Comparison of ENCODE assay signal across 9 cellular contexts in genomic region chr20:60055740-60056139, GRCh38.
DNase-seq lines count a peak whose midpoint lies in the region; ATAC-seq and TF ChIP-seq lines count a peak whose summit lies in the region.
"Had no signal": no experiment of that assay in that cellular context is flagged by ENCODE, and none has a peak within 500 bp of the region (broad histone marks: within the 10 kb centered on the region; RNA-seq: fewer than 3 reads in every experiment).

No MANE protein-coding gene starts in this region.

- TF ChIP-seq POLR2A in GM10847 (IDR thresholded peaks at IDR 0.05; ENCODE audit: extremely low read depth, insufficient read length): peak; percentile 37

- H4K20me1 ChIP-seq in osteoblast (ENCODE audit: insufficient read depth, low read length): no peaks in the 10 kb centered on the region

- intact Hi-C loops in ascending aorta (cut with DNase I): loop anchor here (2.0 kb wide), 1 partner anchor 207 kb away; no protein-coding TSS in a partner anchor

- H3K36me3 ChIP-seq in RWPE2 (ENCODE audit: low read depth): peaks cover 19% of the 10 kb centered on the region
- H3K36me3 ChIP-seq in ascending aorta: no peaks in the 10 kb centered on the region
- H3K36me3 ChIP-seq in osteoblast (ENCODE audit: insufficient read depth, low read length): no peaks in the 10 kb centered on the region

- peaks cover 28% of the 10 kb centered on the region for H3K4me1 ChIP-seq in RWPE2 (ENCODE audit: insufficient read depth, poor library complexity, severe bottlenecking)
- peaks cover 0 to 5% of the 10 kb centered on the region in 2 donors for H3K4me1 ChIP-seq in ascending aorta
- peaks cover 7% of the 10 kb centered on the region for H3K4me1 ChIP-seq in osteoblast (ENCODE audit: insufficient read depth, low read length)

- H3K27ac ChIP-seq in RWPE2 (ENCODE audit: poor library complexity, severe bottlenecking) (peak overlapping the region; percentile 70), ascending aorta (no peak overlapping the region), osteoblast (ENCODE audit: low read depth, low read length) (no peak overlapping the region)
- H3K27ac ChIP-seq: psoas muscle had no signal

- DNase-seq in RWPE2 (ENCODE audit: low spot score): peak; percentile 91
- peak; percentile 27 to 77 for DNase-seq in ascending aorta (ENCODE audit: low spot score in 2 of 2)
- DNase-seq in osteoblast (ENCODE audit: insufficient read length, low spot score, missing footprints): peak; percentile 84
- no peak for DNase-seq in HuH-7 (ENCODE audit: low spot score)
- no peak for DNase-seq in NCI-H2171 treated with DMSO at 0.1 percent for 48 hours (lab: John Stamatoyannopoulos, UW)
- no peak for DNase-seq in mesenteric fat pad (ENCODE audit: low spot score)
- no peak for DNase-seq in iPS-NIHi11 (ENCODE audit: low spot score)

- no peaks in the 10 kb centered on the region for H3K9me3 ChIP-seq in RWPE2 (ENCODE audit: severe bottlenecking)
- H3K9me3 ChIP-seq in ascending aorta: no peaks in the 10 kb centered on the region
- H3K9me3 ChIP-seq in osteoblast (ENCODE audit: low read depth, low read length): no peaks in the 10 kb centered on the region
- H3K9me3 ChIP-seq: psoas muscle had no signal

- ATAC-seq in RWPE2 (ENCODE audit: low read depth): peak; percentile 59
- ATAC-seq: psoas muscle had no signal

- H3K4me3 ChIP-seq in RWPE2 (ENCODE audit: severe bottlenecking): peak overlapping the region; percentile 35
- peak overlapping the region in 1 of 2 donors; percentile 10 for H3K4me3 ChIP-seq in ascending aorta
- peak overlapping the region; percentile 42 for H3K4me3 ChIP-seq in osteoblast (ENCODE audit: insufficient read depth, low read length)
- H3K4me3 ChIP-seq: psoas muscle had no signal

- no peaks in the 10 kb centered on the region for H3K27me3 ChIP-seq in RWPE2 (ENCODE audit: insufficient read depth, poor library complexity, severe bottlenecking)
- H3K27me3 ChIP-seq in ascending aorta: no peaks in the 10 kb centered on the region
- H3K27me3 ChIP-seq in osteoblast (ENCODE audit: insufficient read depth, low read length): no peaks in the 10 kb centered on the region

- TF ChIP-seq CTCF in RWPE2 (IDR thresholded peaks at IDR 0.05; ENCODE audit: poor library complexity, severe bottlenecking) (no peak), ascending aorta (IDR thresholded peaks at IDR 0.05) (no peak), osteoblast (IDR thresholded peaks at IDR 0.05; ENCODE audit: extremely low read depth, low read depth, low read length) (no peak)

- H3K79me2 ChIP-seq in osteoblast (ENCODE audit: insufficient read depth, low read length): no peaks in the 10 kb centered on the region

- H3K4me2 ChIP-seq in osteoblast (ENCODE audit: insufficient read depth, low read length): peak overlapping the region; percentile 10

- H2AFZ ChIP-seq in osteoblast (ENCODE audit: low read length): peak overlapping the region; percentile 70

Comparison
In these comparisons a context has a peak if more than half of its experiments do, and no peak if none do; other contexts are left out.
1. DNase-seq: peak in RWPE2 (single experiment), ascending aorta (2 of 2) and osteoblast (single experiment); none in HuH-7 (single experiment), NCI-H2171 treated with DMSO at 0.1 percent for 48 hours (single experiment), mesenteric fat pad (single experiment) and iPS-NIHi11 (single experiment).